In genomic region chr17:42290577-42290976, GRCh38 we compare ENCODE assay signal across 15 cellular contexts. TPM values are rescaled to one million over a fixed set of nuclear protein-coding genes. Genes with fewer than 3 reads are reported as not detected.
DNase-seq lines count a peak whose midpoint lies in the region; ATAC-seq and TF ChIP-seq lines count a peak whose summit lies in the region.
"Had no signal": no experiment of that assay in that cellular context is flagged by ENCODE, and none has a peak within 500 bp of the region (broad histone marks: within the 10 kb centered on the region; RNA-seq: fewer than 3 reads in every experiment).

No MANE protein-coding gene starts in this region.

- CTCF ChIA-PET in activated CD4-positive, alpha-beta T cell treated with anti-CD3 and anti-CD28 coated beads, Interleukin-2, amount 10 ng/mL, durations not matched to agents 7 days and 5 days (lab: Charles Lee): interaction anchor here (1.6 to 3.8 kb wide), 2 partner anchors 23 to 68 kb away, joined by 4 to 14 read pairs; no protein-coding TSS in a partner anchor

- ATAC-seq in central memory CD8-positive, alpha-beta T cell (replicated peaks; ENCODE audit: extremely low read depth, poor library complexity, severe bottlenecking): no peak
- ATAC-seq: left ventricle myocardium superior had no signal

- H3K27me3 Mint-ChIP-seq in activated CD4-positive, alpha-beta T cell treated with anti-CD3 and anti-CD28 coated beads, Interleukin-2, amount 10 ng/mL, durations not matched to agents 7 days and 5 days: no peaks in the 10 kb centered on the region
- no peaks in the 10 kb centered on the region for H3K27me3 Mint-ChIP-seq in central memory CD8-positive, alpha-beta T cell

- POLR2A ChIA-PET in activated CD4-positive, alpha-beta T cell treated with anti-CD3 and anti-CD28 coated beads, Interleukin-2, amount 10 ng/mL, durations not matched to agents 7 days and 5 days (lab: Charles Lee): no interaction called here

- H3K9me2 ChIP-seq in Loucy (replicated peaks; ENCODE audit: low read depth, low read length): no peaks in the 10 kb centered on the region

- H3K9ac ChIP-seq in Loucy (ENCODE audit: low read depth, low read length, poor library complexity, severe bottlenecking): peak overlapping the region; percentile 98

- peak overlapping the region; percentile 88 for H3K4me3 Mint-ChIP-seq in activated CD4-positive, alpha-beta T cell treated with anti-CD3 and anti-CD28 coated beads, Interleukin-2, amount 10 ng/mL, durations not matched to agents 7 days and 5 days
- peak overlapping the region; percentile 96 for H3K4me3 Mint-ChIP-seq in central memory CD8-positive, alpha-beta T cell

- H3K36me3 Mint-ChIP-seq in activated CD4-positive, alpha-beta T cell treated with anti-CD3 and anti-CD28 coated beads, Interleukin-2, amount 10 ng/mL, durations not matched to agents 7 days and 5 days (ENCODE audit: low read depth): peaks cover 31% of the 10 kb centered on the region
- peaks cover 46% of the 10 kb centered on the region for H3K36me3 Mint-ChIP-seq in central memory CD8-positive, alpha-beta T cell (ENCODE audit: insufficient read depth)

- no peak overlapping the region for H2AFZ ChIP-seq in Loucy (ENCODE audit: low read length)
- H2AFZ ChIP-seq: hepatocyte had no signal

- H3K4me1 Mint-ChIP-seq in activated CD4-positive, alpha-beta T cell treated with anti-CD3 and anti-CD28 coated beads, Interleukin-2, amount 10 ng/mL, durations not matched to agents 7 days and 5 days: peaks cover 56% of the 10 kb centered on the region
- H3K4me1 Mint-ChIP-seq in central memory CD8-positive, alpha-beta T cell: peaks cover 70% of the 10 kb centered on the region

- H3K4me2 ChIP-seq in Loucy (ENCODE audit: low read depth, low read length, poor library complexity, severe bottlenecking): peak overlapping the region; percentile 98
- H3K4me2 ChIP-seq: hepatocyte had no signal

- H3K36me3 ChIP-seq in Loucy (ENCODE audit: insufficient read depth, low read length): peaks cover 39% of the 10 kb centered on the region

- no peaks in the 10 kb centered on the region for H3F3A ChIP-seq in Loucy (ENCODE audit: low read depth)

- intact Hi-C loops in posterior vena cava (cut with DNase I): no loop called here

- H3K9me3 ChIP-seq in Loucy (ENCODE audit: insufficient read depth, low read depth, low read length): no peaks in the 10 kb centered on the region
- H3K9me3 ChIP-seq: colonic mucosa had no signal

- no peak for DNase-seq in activated CD4-positive, alpha-beta T cell treated with anti-CD3 and anti-CD28 coated beads, Interleukin-2, amount 10 ng/mL, durations not matched to agents 7 days and 5 days
- no peak for DNase-seq in activated CD4-positive, alpha-beta T cell treated with anti-CD3 and anti-CD28 coated beads, Interleukin-2, amount 50 U/mL, for 4 hours
- DNase-seq in central memory CD8-positive, alpha-beta T cell (ENCODE audit: low spot score in 2 of 2): no peak
- peak; percentile 17 for DNase-seq in posterior vena cava (ENCODE audit: low spot score)
- DNase-seq in HPDE6-E6E7 (ENCODE audit: extremely low spot score): no peak
- DNase-seq in SHP77 treated with DMSO at 0.1 percent for 48 hours (lab: John Stamatoyannopoulos, UW): no peak
- no peak for DNase-seq in NCI-H345 treated with DMSO at 0.1 percent for 48 hours (lab: John Stamatoyannopoulos, UW; ENCODE audit: unreplicated experiment)
- DNase-seq: ACHN, amniotic stem cell, colonic mucosa, DMS 273 treated with DMSO at 0.1 percent for 48 hours, left ventricle myocardium superior, NCI-H446 had no signal

- no peak for TF ChIP-seq CTCF in Loucy (conservative IDR thresholded peaks at IDR 0.05; ENCODE audit: low read length)

- peak overlapping the region; percentile 91 for H3K4me3 ChIP-seq in Loucy (ENCODE audit: low read length, poor library complexity, severe bottlenecking)
- H3K4me3 ChIP-seq: colonic mucosa, hepatocyte had no signal

- H3K4me1 ChIP-seq in Loucy (ENCODE audit: insufficient read depth, low read length, poor library complexity, severe bottlenecking): peaks cover 62% of the 10 kb centered on the region

- H3K27me3 ChIP-seq in Loucy (ENCODE audit: insufficient read depth, low read length, poor library complexity, severe bottlenecking): no peaks in the 10 kb centered on the region
- H3K27me3 ChIP-seq: colonic mucosa had no signal

- H3K79me2 ChIP-seq in Loucy (ENCODE audit: insufficient read depth, low read length): peaks cover 100% of the 10 kb centered on the region
- H3K79me2 ChIP-seq: hepatocyte had no signal

- peaks cover 66% of the 10 kb centered on the region for H4K20me1 ChIP-seq in Loucy (ENCODE audit: insufficient read depth, low read length, poor library complexity, severe bottlenecking)

- no peaks in the 10 kb centered on the region for H3K9me3 Mint-ChIP-seq in activated CD4-positive, alpha-beta T cell treated with anti-CD3 and anti-CD28 coated beads, Interleukin-2, amount 10 ng/mL, durations not matched to agents 7 days and 5 days
- no peaks in the 10 kb centered on the region for H3K9me3 Mint-ChIP-seq in central memory CD8-positive, alpha-beta T cell

- H3K27ac Mint-ChIP-seq in activated CD4-positive, alpha-beta T cell treated with anti-CD3 and anti-CD28 coated beads, Interleukin-2, amount 10 ng/mL, durations not matched to agents 7 days and 5 days: peak overlapping the region; percentile 64
- peak overlapping the region; percentile 98 for H3K27ac Mint-ChIP-seq in central memory CD8-positive, alpha-beta T cell (ENCODE audit: low read depth)

RNA-seq across cellular contexts. Expression of gene STAT5A, which starts 2.3 kb away (rescaled TPM):
- total RNA-seq in activated CD4-positive, alpha-beta T cell treated with anti-CD3 and anti-CD28 coated beads, Interleukin-2, amount 10 ng/mL, durations not matched to agents 7 days and 5 days: 100 to 1,000 TPM in 1 of 2 experiments, 10 to 100 TPM in 1; 99.5 to 108 TPM
- total RNA-seq in posterior vena cava: 10 to 100 TPM; 30.7 to 37.6 TPM

RNA-seq across cellular contexts. Expression of gene STAT5B, which starts 14.4 kb away (rescaled TPM):
- total RNA-seq in activated CD4-positive, alpha-beta T cell treated with anti-CD3 and anti-CD28 coated beads, Interleukin-2, amount 10 ng/mL, durations not matched to agents 7 days and 5 days: 100 to 1,000 TPM; 150 to 164 TPM
- total RNA-seq in posterior vena cava: 10 to 100 TPM; 88.6 to 96.3 TPM
